In the genomic region with DNA sequence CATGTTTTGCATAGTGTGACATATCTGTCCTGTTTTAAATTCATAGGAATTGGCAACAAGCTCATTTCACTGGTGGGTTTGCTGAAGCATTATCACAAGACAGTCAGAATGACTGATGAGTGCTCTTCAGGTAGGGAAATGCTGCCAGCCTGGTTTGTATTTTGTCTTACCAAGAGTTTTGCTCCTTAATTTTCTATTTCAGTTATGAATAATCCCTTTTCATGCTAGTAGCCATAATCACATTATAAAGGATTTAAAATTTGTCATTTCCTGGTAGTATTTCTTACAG, we compare ENCODE assay signal across 15 cellular contexts.
DNase-seq lines count a peak whose midpoint lies in the region; TF ChIP-seq lines count a peak whose summit lies in the region.
"Had no signal": no experiment of that assay in that cellular context is flagged by ENCODE, and none has a peak within 500 bp of the region (broad histone marks: within the 10 kb centered on the region; RNA-seq: fewer than 3 reads in every experiment).

No MANE protein-coding gene starts in this region.

- no peaks in the 10 kb centered on the region for H3K27me3 ChIP-seq in neural cell (ENCODE audit: insufficient read depth, low read depth, low read length)
- H3K27me3 ChIP-seq in stomach: no peaks in the 10 kb centered on the region
- H3K27me3 ChIP-seq: BLaER1 had no signal

- no peak overlapping the region for H3K4me3 Mint-ChIP-seq in brain
- no peak overlapping the region for H3K4me3 Mint-ChIP-seq in activated CD4-positive, alpha-beta memory T cell treated with anti-CD3 and anti-CD28 coated beads for 36 hours
- H3K4me3 Mint-ChIP-seq: CD8-positive, alpha-beta memory T cell; IgD-negative memory B cell had no signal

- H3K36me3 ChIP-seq in neural cell (ENCODE audit: insufficient read depth, low read length) (no peaks in the 10 kb centered on the region), stomach (no peaks in the 10 kb centered on the region)
- H3K36me3 ChIP-seq: BLaER1 had no signal

- H3K9me2 ChIP-seq in neural cell (ENCODE audit: insufficient read depth, low read length): no peaks in the 10 kb centered on the region

- no peaks in the 10 kb centered on the region for H4K20me1 ChIP-seq in neural cell (ENCODE audit: insufficient read depth)
- H4K20me1 ChIP-seq: BLaER1 had no signal

- peak overlapping the region; percentile 62 for H3K9ac ChIP-seq in neural cell (ENCODE audit: low read length)
- H3K9ac ChIP-seq: BLaER1, GM23248 had no signal

- H3K79me2 ChIP-seq in neural cell (replicated peaks; ENCODE audit: insufficient read depth, low read length): peaks cover 7% of the 10 kb centered on the region

- intact Hi-C loops in stomach (cut with DNase I; ENCODE audit: low total_unique reads): no loop called here
- intact Hi-C loops in activated CD4-positive, alpha-beta memory T cell treated with anti-CD3 and anti-CD28 coated beads for 36 hours (cut with micrococcal nuclease): no loop called here

- H3K27ac ChIP-seq in neural cell (ENCODE audit: low read length): peak overlapping the region; percentile 92
- H3K27ac ChIP-seq in stomach: no peak overlapping the region
- H3K27ac ChIP-seq: BLaER1, GM23248 had no signal

- H3F3A ChIP-seq in neural cell (ENCODE audit: insufficient read depth, low read length, poor library complexity, severe bottlenecking): peaks cover 9% of the 10 kb centered on the region

- H3K4me1 Mint-ChIP-seq in brain: peaks cover 49% of the 10 kb centered on the region
- no peaks in the 10 kb centered on the region for H3K4me1 Mint-ChIP-seq in activated CD4-positive, alpha-beta memory T cell treated with anti-CD3 and anti-CD28 coated beads for 36 hours (ENCODE audit: low read depth)
- H3K4me1 Mint-ChIP-seq: CD8-positive, alpha-beta memory T cell; IgD-negative memory B cell had no signal

- no peak for TF ChIP-seq POLR2A in stomach (IDR thresholded peaks at IDR 0.05)

- H3K4me1 ChIP-seq in stomach: peaks cover 0 to 3% (median under 1%) of the 10 kb centered on the region in 4 donors
- H3K4me1 ChIP-seq: Caco-2 had no signal

- peak overlapping the region; percentile 37 to 96 (median 76) for H3K27ac Mint-ChIP-seq in brain
- no peak overlapping the region for H3K27ac Mint-ChIP-seq in activated CD4-positive, alpha-beta memory T cell treated with anti-CD3 and anti-CD28 coated beads for 36 hours
- H3K27ac Mint-ChIP-seq: IgD-negative memory B cell had no signal

- CTCF ChIA-PET in activated CD4-positive, alpha-beta memory T cell treated with anti-CD3 and anti-CD28 coated beads for 36 hours (lab: Charles Lee): no interaction called here

- no peak overlapping the region for H2AFZ ChIP-seq in neural cell (ENCODE audit: low read depth, low read length)

- peak overlapping the region; percentile 75 for H3K4me2 ChIP-seq in neural cell (ENCODE audit: low read length)
- H3K4me2 ChIP-seq: BLaER1 had no signal

- H3K9me3 Mint-ChIP-seq in brain: peaks cover 4 to 15% (median 10%) of the 10 kb centered on the region in 5 experiments
- no peaks in the 10 kb centered on the region for H3K9me3 Mint-ChIP-seq in activated CD4-positive, alpha-beta memory T cell treated with anti-CD3 and anti-CD28 coated beads for 36 hours

- TF ChIP-seq CTCF in brain (conservative IDR thresholded peaks at IDR 0.05) (no peak), neural cell (IDR thresholded peaks at IDR 0.05; ENCODE audit: poor library complexity, severe bottlenecking) (no peak), stomach (IDR thresholded peaks at IDR 0.05) (no peak)

- peaks cover 47% of the 10 kb centered on the region for H3K36me3 Mint-ChIP-seq in brain
- no peaks in the 10 kb centered on the region for H3K36me3 Mint-ChIP-seq in activated CD4-positive, alpha-beta memory T cell treated with anti-CD3 and anti-CD28 coated beads for 36 hours
- H3K36me3 Mint-ChIP-seq: CD8-positive, alpha-beta memory T cell; IgD-negative memory B cell had no signal

- H3K9me3 ChIP-seq in neural cell (ENCODE audit: low read length) (no peaks in the 10 kb centered on the region), stomach (no peaks in the 10 kb centered on the region)
- H3K9me3 ChIP-seq: Caco-2 had no signal

- POLR2A ChIA-PET in activated CD4-positive, alpha-beta memory T cell treated with anti-CD3 and anti-CD28 coated beads for 36 hours (lab: Charles Lee): no interaction called here

- H3K4me3 ChIP-seq in neural cell (ENCODE audit: low read length) (peak overlapping the region; percentile 57), stomach (no peak overlapping the region)
- H3K4me3 ChIP-seq: BLaER1, GM12878, GM23248 had no signal

- TF ChIP-seq RAD21 in neural cell (conservative IDR thresholded peaks at IDR 0.05): peak; percentile 18

- TF ChIP-seq EP300 in neural cell (conservative IDR thresholded peaks at IDR 0.05; ENCODE audit: poor library complexity, severe bottlenecking): peak; percentile 77
- TF ChIP-seq EP300 in stomach (IDR thresholded peaks at IDR 0.05): no peak

- peak; percentile 29 for DNase-seq in DMS79 (lab: John Stamatoyannopoulos, UW)
- DNase-seq in NCI-H2029 (lab: John Stamatoyannopoulos, UW): peak; percentile 35
- DNase-seq in stimulated activated CD4-positive, alpha-beta T cell treated with anti-CD3 and anti-CD28 coated beads, Interleukin-15, amount 100 ng/mL, for 24 hours: no peak
- DNase-seq in stomach: no peak
- DNase-seq in activated CD4-positive, alpha-beta memory T cell treated with anti-CD3 and anti-CD28 coated beads for 36 hours: no peak
- DNase-seq: AML-193; Caco-2; CD8-positive, alpha-beta memory T cell; DMS53; GM23248 had no signal

- no peaks in the 10 kb centered on the region for H3K27me3 Mint-ChIP-seq in brain
- H3K27me3 Mint-ChIP-seq in activated CD4-positive, alpha-beta memory T cell treated with anti-CD3 and anti-CD28 coated beads for 36 hours: no peaks in the 10 kb centered on the region
- H3K27me3 Mint-ChIP-seq: CD8-positive, alpha-beta memory T cell; IgD-negative memory B cell had no signal

TF ChIP-seq in neural cell, 6 proteins besides CTCF, POLR2A, EP300 and RAD21:
- TF ChIP-seq TAF1 (IDR thresholded peaks at IDR 0.05; ENCODE audit: low read depth): peak; percentile 32
- TF ChIP-seq EZH2 (IDR thresholded peaks at IDR 0.05; ENCODE audit: borderline replicate concordance, insufficient read depth, low read length, poor library complexity, severe bottlenecking): no peak
- peak; percentile 61 for TF ChIP-seq POLR2AphosphoS5 (IDR thresholded peaks at IDR 0.05)

Comparison
In these comparisons a context has a peak if more than half of its experiments do, and no peak if none do; other contexts are left out.
1. DNase-seq: peak in DMS79 (single experiment) and NCI-H2029 (single experiment); none in stimulated activated CD4-positive, alpha-beta T cell treated with anti-CD3 and anti-CD28 coated beads, Interleukin-15, amount 100 ng/mL, for 24 hours (single experiment), stomach (single experiment) and activated CD4-positive, alpha-beta memory T cell treated with anti-CD3 and anti-CD28 coated beads for 36 hours (single experiment).